ENCODE assay signal across 8 cellular contexts in the genomic region with DNA sequence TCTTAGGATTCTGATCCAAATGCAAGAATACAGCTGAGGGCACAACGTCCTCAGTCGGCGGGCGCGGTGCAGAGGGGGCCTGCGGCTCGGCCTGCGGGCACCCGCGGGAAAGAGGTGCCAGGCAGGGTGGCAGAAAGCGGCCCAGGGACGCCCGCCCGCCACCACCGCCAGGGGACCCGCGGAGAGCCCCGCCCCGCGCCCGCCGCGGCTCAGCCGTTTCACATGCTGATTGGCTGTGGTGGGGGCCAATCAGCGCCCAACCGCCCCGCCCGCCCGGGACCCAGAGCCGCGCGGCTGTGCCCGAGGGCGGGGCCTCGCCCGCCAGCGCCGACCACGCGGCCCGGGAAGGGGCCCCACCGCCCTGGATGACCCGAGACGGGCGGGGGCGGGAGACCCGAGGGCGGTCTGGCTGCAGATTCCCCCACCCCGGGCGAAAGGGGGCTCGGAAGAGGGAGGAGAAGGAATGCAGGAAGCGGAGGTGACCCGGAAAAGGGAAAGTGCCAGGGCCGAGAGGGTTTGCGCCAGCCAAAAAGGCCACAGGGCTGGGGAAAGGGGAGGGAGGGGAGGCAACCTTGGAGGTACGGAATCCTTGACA. TPM values are rescaled to one million over a fixed set of nuclear protein-coding genes. Genes with fewer than 3 reads are reported as not detected.
DNase-seq lines count a peak whose midpoint lies in the region; ATAC-seq and TF ChIP-seq lines count a peak whose summit lies in the region.

No MANE protein-coding gene starts in this region.

- no peaks in the 10 kb centered on the region for H3K9me2 ChIP-seq in hepatocyte (replicated peaks; ENCODE audit: insufficient read depth)

- H3K27me3 Mint-ChIP-seq in T-helper 2 cell treated with Interferon-gamma antibody and Interleukin-4, amounts not matched to agents 5 μg/mL and 100 μg/mL, for 36 hours (ENCODE audit: low read depth) = peaks cover 8% of the 10 kb centered on the region

- H3K36me3 ChIP-seq in ascending aorta (peaks cover 0 to under 1% of the 10 kb centered on the region in 2 donors), hepatocyte (replicated peaks; ENCODE audit: insufficient read depth, low read depth) (no peaks in the 10 kb centered on the region)

- H3K27ac ChIP-seq in ascending aorta (peak overlapping the region; percentile 93 to 94), hepatocyte (peak overlapping the region; percentile 87)

- H3K9me3 ChIP-seq in ascending aorta (no peaks in the 10 kb centered on the region), hepatocyte (ENCODE audit: low read depth) (no peaks in the 10 kb centered on the region)

- peak overlapping the region; percentile 83 for H3K4me2 ChIP-seq in hepatocyte

- peaks cover 6% of the 10 kb centered on the region for H3K36me3 Mint-ChIP-seq in T-helper 2 cell treated with Interferon-gamma antibody and Interleukin-4, amounts not matched to agents 5 μg/mL and 100 μg/mL, for 36 hours (ENCODE audit: low read depth)

- peaks cover 15% of the 10 kb centered on the region for H4K20me1 ChIP-seq in hepatocyte (ENCODE audit: insufficient read depth, poor library complexity, severe bottlenecking)

- H3K79me2 ChIP-seq in hepatocyte = peaks cover 94% of the 10 kb centered on the region

- H3K4me1 Mint-ChIP-seq in T-helper 2 cell treated with Interferon-gamma antibody and Interleukin-4, amounts not matched to agents 5 μg/mL and 100 μg/mL, for 36 hours (ENCODE audit: low read depth) = peaks cover 31% of the 10 kb centered on the region

- H3K9me3 Mint-ChIP-seq in T-helper 2 cell treated with Interferon-gamma antibody and Interleukin-4, amounts not matched to agents 5 μg/mL and 100 μg/mL, for 36 hours = no peaks in the 10 kb centered on the region

- intact Hi-C loops in ascending aorta (cut with DNase I) = loop anchor here (2.0 to 5.0 kb wide), 4 partner anchors 29 to 131 kb away; no protein-coding TSS in a partner anchor

- WGBS in hepatocyte (ENCODE audit: low lambda C conversion rate, missing lambda C conversion rate) = 4% methylated on average over 22 of the region's 56 CpGs

- H3K27ac Mint-ChIP-seq in T-helper 2 cell treated with Interferon-gamma antibody and Interleukin-4, amounts not matched to agents 5 μg/mL and 100 μg/mL, for 36 hours = peak overlapping the region; percentile 94

- peak overlapping the region; percentile 70 to 75 for H3K4me3 ChIP-seq in ascending aorta
- peak overlapping the region; percentile 51 for H3K4me3 ChIP-seq in hepatocyte
- H3K4me3 ChIP-seq in retinal pigment epithelial cell (ENCODE audit: low read length) = peak overlapping the region; percentile 53

- ATAC-seq in GM18499 (IDR thresholded peaks at IDR 0.05; ENCODE audit: insufficient read depth, unreplicated experiment) (peak; percentile 65), HG02852 (IDR thresholded peaks at IDR 0.05; ENCODE audit: unreplicated experiment) (peak; percentile 99)

- DNase-seq in NCI-H1436 treated with DMSO at 0.1 percent for 48 hours (lab: John Stamatoyannopoulos, UW) (peak; percentile 19), ascending aorta (ENCODE audit: low spot score in 2 of 2) (peak; percentile 46 to 95), hepatocyte (ENCODE audit: low spot score) (peak; percentile 95), retinal pigment epithelial cell (ENCODE audit: low read depth) (peak; percentile 51), NCI-H187 treated with DMSO at 0.1 percent for 48 hours (lab: John Stamatoyannopoulos, UW) (no peak)
- DNase-seq in T-helper 2 cell treated with Interferon-gamma antibody and Interleukin-4, amounts not matched to agents 5 μg/mL and 100 μg/mL, for 36 hours (ENCODE audit: low spot score) = peak; percentile 93

- H3K4me1 ChIP-seq in ascending aorta = peaks cover 9 to 34% of the 10 kb centered on the region in 2 donors
- H3K4me1 ChIP-seq in hepatocyte (ENCODE audit: insufficient read depth) = peaks cover 32% of the 10 kb centered on the region

- peak in 2 of 3 experiments; percentile 39 to 74 for TF ChIP-seq CTCF in ascending aorta (IDR thresholded peaks at IDR 0.05)
- peak; percentile 25 for TF ChIP-seq CTCF in hepatocyte (IDR thresholded peaks at IDR 0.05; ENCODE audit: poor library complexity)
- TF ChIP-seq CTCF in retinal pigment epithelial cell (conservative IDR thresholded peaks at IDR 0.05; ENCODE audit: low read depth, low read length) = no peak

- peak overlapping the region; percentile 90 for H3K4me3 Mint-ChIP-seq in T-helper 2 cell treated with Interferon-gamma antibody and Interleukin-4, amounts not matched to agents 5 μg/mL and 100 μg/mL, for 36 hours

- H3K27me3 ChIP-seq in ascending aorta (no peaks in the 10 kb centered on the region), hepatocyte (no peaks in the 10 kb centered on the region)

- H2AFZ ChIP-seq in hepatocyte = peak overlapping the region; percentile 24

RNA-seq across cellular contexts. Expression of a gene that starts 8.0 kb away (rescaled TPM):
- total RNA-seq in ascending aorta (18.6 TPM), hepatocyte (20.1 and 25.6 TPM in 2 replicates)
- polyA plus RNA-seq in hepatocyte = 10.9 and 12.5 TPM in 2 replicates

RNA-seq across cellular contexts. Expression of a gene that starts 44.3 kb away (rescaled TPM):
- 3.7 TPM for total RNA-seq in ascending aorta
- 16.2 and 20.1 TPM in 2 replicates for total RNA-seq in hepatocyte
- polyA plus RNA-seq in hepatocyte = 13.1 and 20.9 TPM in 2 replicates
